ENCODE assay signal across 20 cellular contexts in genomic region chr1:119956306-119956705, GRCh38. TPM values are rescaled to one million over a fixed set of nuclear protein-coding genes. Genes with fewer than 3 reads are reported as not detected.
"Had no signal": no experiment of that assay in that cellular context is flagged by ENCODE, and none has a peak within 500 bp of the region (broad histone marks: within the 10 kb centered on the region; RNA-seq: fewer than 3 reads in every experiment).

No MANE protein-coding gene starts in this region.

- H3K27ac ChIP-seq: epithelial cell of prostate, right atrium auricular region, vagina, VCaP had no signal

- H3K4me3 ChIP-seq: lung, right atrium auricular region, tibial nerve, vagina had no signal

- H3K9me3 Mint-ChIP-seq: activated naive CD4-positive, alpha-beta T cell treated with anti-CD3 and anti-CD28 coated beads, Interleukin-2, amount 50 U/mL, for 24 hours; activated T-helper 17 cell treated with anti-CD3 and anti-CD28 coated beads, Interleukin-2, amount 50 U/mL, for 72 hours; effector memory CD8-positive, alpha-beta T cell; naive thymus-derived CD8-positive, alpha-beta T cell; T-cell had no signal

- H3K27me3 ChIP-seq: right atrium auricular region, tibial nerve, vagina had no signal

- H3K27ac Mint-ChIP-seq: activated naive CD4-positive, alpha-beta T cell treated with anti-CD3 and anti-CD28 coated beads, Interleukin-2, amount 50 U/mL, for 24 hours; activated T-helper 17 cell treated with anti-CD3 and anti-CD28 coated beads, Interleukin-2, amount 50 U/mL, for 72 hours; naive thymus-derived CD8-positive, alpha-beta T cell had no signal

- H3K4me3 Mint-ChIP-seq: activated naive CD4-positive, alpha-beta T cell treated with anti-CD3 and anti-CD28 coated beads, Interleukin-2, amount 50 U/mL, for 24 hours; activated T-helper 17 cell treated with anti-CD3 and anti-CD28 coated beads, Interleukin-2, amount 50 U/mL, for 72 hours; effector memory CD8-positive, alpha-beta T cell; naive thymus-derived CD8-positive, alpha-beta T cell; T-cell had no signal

- H3K4me1 Mint-ChIP-seq: activated naive CD4-positive, alpha-beta T cell treated with anti-CD3 and anti-CD28 coated beads, Interleukin-2, amount 50 U/mL, for 24 hours had no signal

- H3K36me3 Mint-ChIP-seq: activated naive CD4-positive, alpha-beta T cell treated with anti-CD3 and anti-CD28 coated beads, Interleukin-2, amount 50 U/mL, for 24 hours had no signal

- DNase-seq: activated T-cell treated with anti-CD3 and anti-CD28 coated beads for 4 hours; anterior cingulate cortex; cortex of kidney; effector memory CD8-positive, alpha-beta T cell; hypothalamus; left cardiac atrium; naive thymus-derived CD8-positive, alpha-beta T cell; nucleus accumbens; small intestine; T-cell had no signal

- H3K27me3 Mint-ChIP-seq: activated naive CD4-positive, alpha-beta T cell treated with anti-CD3 and anti-CD28 coated beads, Interleukin-2, amount 50 U/mL, for 24 hours; activated T-helper 17 cell treated with anti-CD3 and anti-CD28 coated beads, Interleukin-2, amount 50 U/mL, for 72 hours; effector memory CD8-positive, alpha-beta T cell; naive thymus-derived CD8-positive, alpha-beta T cell; T-cell had no signal

- ATAC-seq: activated T-helper 17 cell treated with anti-CD3 and anti-CD28 coated beads, Interleukin-2, amount 50 U/mL, for 72 hours; effector memory CD8-positive, alpha-beta T cell; left cardiac atrium; naive thymus-derived CD8-positive, alpha-beta T cell; T-cell had no signal

- H3K9me3 ChIP-seq: right atrium auricular region, tibial nerve, vagina had no signal

RNA-seq across cellular contexts. Expression of gene ADAM30, which starts 60.0 kb away (rescaled TPM):
- total RNA-seq: activated CD8-positive, alpha-beta memory T cell treated with anti-CD3 and anti-CD28 coated beads for 36 hours; activated T-helper 17 cell treated with anti-CD3 and anti-CD28 coated beads, Interleukin-2, amount 50 U/mL, for 72 hours; left cardiac atrium; lung; naive thymus-derived CD8-positive, alpha-beta T cell; posterior vena cava; right atrium auricular region; T-cell; tibial nerve; vagina had no signal
